ENCODE assay signal across 9 cellular contexts in genomic region chr6:90297124-90297865, GRCh38. TPM values are rescaled to one million over a fixed set of nuclear protein-coding genes. Genes with fewer than 3 reads are reported as not detected.
DNase-seq lines count a peak whose midpoint lies in the region; ATAC-seq and TF ChIP-seq lines count a peak whose summit lies in the region.
"Had no signal": no experiment of that assay in that cellular context is flagged by ENCODE, and none has a peak within 500 bp of the region (broad histone marks: within the 10 kb centered on the region; RNA-seq: fewer than 3 reads in every experiment).

No MANE protein-coding gene starts in this region.

- DNase-seq in BJ (ENCODE audit: low read depth) (no peak), colonic mucosa (no peak), NCI-H1436 (lab: John Stamatoyannopoulos, UW) (no peak)
- peak in 1 of 10 donors; percentile 13 for DNase-seq in naive thymus-derived CD8-positive, alpha-beta T cell

- CTCF ChIA-PET in BJ (lab: Yijun Ruan, JAX): interaction anchor here (0.5 kb wide), 1 partner anchor 47 kb away, joined by 3 read pairs; no protein-coding TSS in a partner anchor

- H3K4me3 Mint-ChIP-seq in naive thymus-derived CD8-positive, alpha-beta T cell: peak overlapping the region; percentile 54 to 84 (median 76)

- peak overlapping the region; percentile 79 to 97 (median 92) for H3K27ac Mint-ChIP-seq in naive thymus-derived CD8-positive, alpha-beta T cell
- H3K27ac Mint-ChIP-seq: dendritic cell treated with granulocyte-macrophage colony-stimulating factor and Interleukin-4, amounts not matched to agents 40 ng/mL and 50 ng/mL, for 4 days had no signal

- peak overlapping the region; percentile 67 for H2AFZ ChIP-seq in Loucy (ENCODE audit: low read length)

- ATAC-seq in naive thymus-derived CD8-positive, alpha-beta T cell: peak; percentile 0 to 2
- ATAC-seq in GM21423 (IDR thresholded peaks at IDR 0.05; ENCODE audit: unreplicated experiment): no peak
- no peak for ATAC-seq in GM21526 (IDR thresholded peaks at IDR 0.05; ENCODE audit: low FRiP score, unreplicated experiment)
- no peak for ATAC-seq in GM18870 (IDR thresholded peaks at IDR 0.05; ENCODE audit: unreplicated experiment)

- no peaks in the 10 kb centered on the region for H3K9me2 ChIP-seq in Loucy (replicated peaks; ENCODE audit: low read depth, low read length)

- H3K9me3 ChIP-seq in Loucy (ENCODE audit: insufficient read depth, low read depth, low read length) (no peaks in the 10 kb centered on the region), colonic mucosa (no peaks in the 10 kb centered on the region)

- H3K4me1 ChIP-seq in Loucy (ENCODE audit: insufficient read depth, low read length, poor library complexity, severe bottlenecking) (peaks cover 21% of the 10 kb centered on the region), colonic mucosa (peaks cover 9% of the 10 kb centered on the region)

- H3K36me3 Mint-ChIP-seq in naive thymus-derived CD8-positive, alpha-beta T cell: peaks cover 0 to 3% (median 2%) of the 10 kb centered on the region in 3 donors

- peak overlapping the region; percentile 53 for H3K27ac ChIP-seq in colonic mucosa

- intact Hi-C loops in colonic mucosa (cut with DNase I): loop anchor here (10.0 kb wide), 1 partner anchor 178 kb away; no protein-coding TSS in a partner anchor

- no peaks in the 10 kb centered on the region for H3K9me3 Mint-ChIP-seq in naive thymus-derived CD8-positive, alpha-beta T cell
- H3K9me3 Mint-ChIP-seq: dendritic cell treated with granulocyte-macrophage colony-stimulating factor and Interleukin-4, amounts not matched to agents 40 ng/mL and 50 ng/mL, for 4 days had no signal

- peaks cover 37% of the 10 kb centered on the region for H3K27me3 ChIP-seq in BJ (ENCODE audit: control insufficient read depth, insufficient read depth, low read length)
- H3K27me3 ChIP-seq in Loucy (ENCODE audit: insufficient read depth, low read length, poor library complexity, severe bottlenecking): no peaks in the 10 kb centered on the region
- peaks cover 34% of the 10 kb centered on the region for H3K27me3 ChIP-seq in colonic mucosa

- peaks cover 38% of the 10 kb centered on the region for H3K79me2 ChIP-seq in Loucy (ENCODE audit: insufficient read depth, low read length)

- TF ChIP-seq CTCF in BJ (IDR thresholded peaks at IDR 0.05; ENCODE audit: insufficient read depth, low read depth, low read length) (no peak), Loucy (conservative IDR thresholded peaks at IDR 0.05; ENCODE audit: low read length) (no peak), colonic mucosa (IDR thresholded peaks at IDR 0.05) (no peak)

- no peaks in the 10 kb centered on the region for H3K27me3 Mint-ChIP-seq in naive thymus-derived CD8-positive, alpha-beta T cell

- H3K4me3 ChIP-seq in BJ (ENCODE audit: low read depth, low read length) (peak overlapping the region; percentile 19), Loucy (ENCODE audit: low read length, poor library complexity, severe bottlenecking) (peak overlapping the region; percentile 66), colonic mucosa (peak overlapping the region; percentile 58)

- peaks cover 22 to 46% (median 34%) of the 10 kb centered on the region in 4 donors for H3K4me1 Mint-ChIP-seq in naive thymus-derived CD8-positive, alpha-beta T cell

- H3K9ac ChIP-seq in Loucy (ENCODE audit: low read depth, low read length, poor library complexity, severe bottlenecking): peak overlapping the region; percentile 61
- H3K9ac ChIP-seq in colonic mucosa (ENCODE audit: low read depth in 2 of 2, low read length in 2 of 2): peak overlapping the region in 1 of 2 donors; percentile 58

- H3F3A ChIP-seq in Loucy (ENCODE audit: low read depth): no peaks in the 10 kb centered on the region

- H3K4me2 ChIP-seq in Loucy (ENCODE audit: low read depth, low read length, poor library complexity, severe bottlenecking): peak overlapping the region; percentile 73

- H3K36me3 ChIP-seq in BJ (ENCODE audit: control insufficient read depth, insufficient read depth, low read length) (no peaks in the 10 kb centered on the region), Loucy (ENCODE audit: insufficient read depth, low read length) (no peaks in the 10 kb centered on the region), colonic mucosa (no peaks in the 10 kb centered on the region)

- POLR2A ChIA-PET in BJ (lab: Charles Lee): no interaction called here
- POLR2A ChIA-PET in naive thymus-derived CD8-positive, alpha-beta T cell (lab: Charles Lee): interaction anchor here (1.2 to 6.1 kb wide), 11 partner anchors 10 to 357 kb away, joined by 3 to 65 read pairs (median 5); no protein-coding TSS in a partner anchor

- no peaks in the 10 kb centered on the region for H4K20me1 ChIP-seq in Loucy (ENCODE audit: insufficient read depth, low read length, poor library complexity, severe bottlenecking)

RNA-seq across cellular contexts. Expression of gene BACH2, which starts 0.7 kb away (rescaled TPM):
- 0.01 and 0.10 TPM in 2 replicates for polyA plus RNA-seq in BJ (2011; rRNA removed)
- 0.05 TPM in 2 replicates for polyA minus RNA-seq in BJ (2011; rRNA and poly(A)+ RNA removed)
- total RNA-seq in colonic mucosa: 1 to 10 TPM in 1 of 2 donors, under 1 TPM in 1; 0.52 to 1.2 TPM
- 100 to 1,000 TPM; 116 to 126 TPM for total RNA-seq in naive thymus-derived CD8-positive, alpha-beta T cell
- polyA plus RNA-seq in naive thymus-derived CD8-positive, alpha-beta T cell: 10 to 100 TPM; 17.5 to 29.3 (median 21.7) TPM

Comparison
In these comparisons a context has a peak if more than half of its experiments do, and no peak if none do; other contexts are left out.
1. ATAC-seq: peak in naive thymus-derived CD8-positive, alpha-beta T cell (2 of 2); none in GM21423 (single experiment), GM21526 (single experiment) and GM18870 (single experiment).
2. RNA of gene BACH2, which starts 0.7 kb away (total RNA-seq): 116 to 126 TPM in naive thymus-derived CD8-positive, alpha-beta T cell; 0.52 to 1.2 TPM in colonic mucosa; every median in the first group is over 10 times any median in the second.
3. Peak in every context shown above with its lines, with median percentiles within 50 percentile points of each other: H3K4me3 ChIP-seq.